ENCODE assay signal across 1 cellular context in the genomic region with DNA sequence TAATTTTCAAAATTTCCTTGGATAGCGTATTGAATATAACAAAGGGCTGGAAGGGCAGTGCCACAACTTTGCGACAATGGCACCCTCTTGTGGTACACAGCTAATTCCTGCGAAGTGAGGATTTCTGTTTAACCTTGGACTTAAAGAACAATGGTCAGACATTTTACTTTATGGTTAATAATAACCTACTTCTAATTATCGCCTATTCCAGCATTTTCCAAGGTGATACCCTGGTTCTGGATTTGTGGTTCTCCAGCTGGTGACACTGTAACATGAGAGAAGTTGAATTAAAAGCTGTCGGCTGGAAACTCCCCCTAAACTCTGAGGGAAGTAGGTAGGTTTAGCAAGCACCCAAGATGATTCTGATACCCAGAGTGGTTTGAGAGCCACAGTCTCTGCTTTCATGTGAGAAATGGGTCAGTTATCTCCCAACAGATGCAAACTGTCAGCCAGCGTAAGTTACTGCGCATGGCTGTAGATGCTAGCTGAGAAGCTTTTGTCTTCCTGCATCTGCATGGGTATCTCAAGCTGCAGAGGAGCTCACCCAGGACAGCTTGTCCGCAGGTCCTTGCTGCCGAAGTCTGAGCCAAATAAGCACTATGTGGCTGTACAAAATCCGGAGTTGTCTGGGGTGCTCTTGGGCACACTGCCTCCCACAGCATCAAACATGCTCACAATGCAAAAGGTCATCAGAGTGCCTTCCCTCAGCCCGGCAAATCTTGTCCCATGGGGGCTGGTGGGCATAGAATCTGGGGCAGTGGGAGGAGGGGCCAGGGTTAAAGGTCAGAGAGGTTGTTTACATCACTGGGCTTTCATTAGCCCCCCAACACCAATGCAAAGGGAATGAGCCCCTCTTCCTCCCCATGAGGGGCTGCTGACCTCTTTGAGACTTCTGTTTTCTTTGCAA.
TF ChIP-seq lines count a peak whose summit lies in the region.

No MANE protein-coding gene starts in this region.

TF ChIP-seq in GM12878, 131 proteins besides CTCF, POLR2A, EP300 and RAD21 (continues in another document):
- TF ChIP-seq CBX3 (IDR thresholded peaks at IDR 0.05; ENCODE audit: borderline replicate concordance, low read depth) (no peak), SUPT20H (IDR thresholded peaks at IDR 0.05; ENCODE audit: borderline replicate concordance, control insufficient read depth, low read depth, low read length) (no peak), SMAD5 (IDR thresholded peaks at IDR 0.05; ENCODE audit: low read depth) (no peak), ZSCAN29 (IDR thresholded peaks at IDR 0.05) (peak; percentile 24; the same call in 1 of the 2 replicates), RCOR1 (conservative IDR thresholded peaks at IDR 0.05; ENCODE audit: low read depth, low read length) (no peak), SIN3A (IDR thresholded peaks at IDR 0.05; ENCODE audit: low read depth, low read length) (no peak), SRF (IDR thresholded peaks at IDR 0.05; ENCODE audit: low read depth in 2 of 2, low read length in 2 of 2) (no peak), TCF12 (IDR thresholded peaks at IDR 0.05; ENCODE audit: low read depth, low read length) (peak; percentile 40; the same call in 1 of the 2 replicates), ZZZ3 (IDR thresholded peaks at IDR 0.05; ENCODE audit: control insufficient read depth, insufficient read length, low read depth) (no peak), NR2C1 (IDR thresholded peaks at IDR 0.05) (peak; percentile 69), RB1 (IDR thresholded peaks at IDR 0.05; ENCODE audit: borderline replicate concordance) (0 out of 2 replicates have a peak, but pooled peaks have one; percentile 13), MXI1 (IDR thresholded peaks at IDR 0.05; ENCODE audit: low read depth, low read length) (0 out of 2 replicates have a peak, but pooled peaks have one; percentile 27)
- TF ChIP-seq, protein P1, sequence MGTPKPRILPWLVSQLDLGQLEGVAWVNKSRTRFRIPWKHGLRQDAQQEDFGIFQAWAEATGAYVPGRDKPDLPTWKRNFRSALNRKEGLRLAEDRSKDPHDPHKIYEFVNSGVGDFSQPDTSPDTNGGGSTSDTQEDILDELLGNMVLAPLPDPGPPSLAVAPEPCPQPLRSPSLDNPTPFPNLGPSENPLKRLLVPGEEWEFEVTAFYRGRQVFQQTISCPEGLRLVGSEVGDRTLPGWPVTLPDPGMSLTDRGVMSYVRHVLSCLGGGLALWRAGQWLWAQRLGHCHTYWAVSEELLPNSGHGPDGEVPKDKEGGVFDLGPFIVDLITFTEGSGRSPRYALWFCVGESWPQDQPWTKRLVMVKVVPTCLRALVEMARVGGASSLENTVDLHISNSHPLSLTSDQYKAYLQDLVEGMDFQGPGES (IDR thresholded peaks at IDR 0.05) = no peak
- TF ChIP-seq, protein P2, sequence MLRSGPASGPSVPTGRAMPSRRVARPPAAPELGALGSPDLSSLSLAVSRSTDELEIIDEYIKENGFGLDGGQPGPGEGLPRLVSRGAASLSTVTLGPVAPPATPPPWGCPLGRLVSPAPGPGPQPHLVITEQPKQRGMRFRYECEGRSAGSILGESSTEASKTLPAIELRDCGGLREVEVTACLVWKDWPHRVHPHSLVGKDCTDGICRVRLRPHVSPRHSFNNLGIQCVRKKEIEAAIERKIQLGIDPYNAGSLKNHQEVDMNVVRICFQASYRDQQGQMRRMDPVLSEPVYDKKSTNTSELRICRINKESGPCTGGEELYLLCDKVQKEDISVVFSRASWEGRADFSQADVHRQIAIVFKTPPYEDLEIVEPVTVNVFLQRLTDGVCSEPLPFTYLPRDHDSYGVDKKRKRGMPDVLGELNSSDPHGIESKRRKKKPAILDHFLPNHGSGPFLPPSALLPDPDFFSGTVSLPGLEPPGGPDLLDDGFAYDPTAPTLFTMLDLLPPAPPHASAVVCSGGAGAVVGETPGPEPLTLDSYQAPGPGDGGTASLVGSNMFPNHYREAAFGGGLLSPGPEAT (IDR thresholded peaks at IDR 0.05; ENCODE audit: low read depth) = peak; percentile 83
- TF ChIP-seq, protein P3, sequence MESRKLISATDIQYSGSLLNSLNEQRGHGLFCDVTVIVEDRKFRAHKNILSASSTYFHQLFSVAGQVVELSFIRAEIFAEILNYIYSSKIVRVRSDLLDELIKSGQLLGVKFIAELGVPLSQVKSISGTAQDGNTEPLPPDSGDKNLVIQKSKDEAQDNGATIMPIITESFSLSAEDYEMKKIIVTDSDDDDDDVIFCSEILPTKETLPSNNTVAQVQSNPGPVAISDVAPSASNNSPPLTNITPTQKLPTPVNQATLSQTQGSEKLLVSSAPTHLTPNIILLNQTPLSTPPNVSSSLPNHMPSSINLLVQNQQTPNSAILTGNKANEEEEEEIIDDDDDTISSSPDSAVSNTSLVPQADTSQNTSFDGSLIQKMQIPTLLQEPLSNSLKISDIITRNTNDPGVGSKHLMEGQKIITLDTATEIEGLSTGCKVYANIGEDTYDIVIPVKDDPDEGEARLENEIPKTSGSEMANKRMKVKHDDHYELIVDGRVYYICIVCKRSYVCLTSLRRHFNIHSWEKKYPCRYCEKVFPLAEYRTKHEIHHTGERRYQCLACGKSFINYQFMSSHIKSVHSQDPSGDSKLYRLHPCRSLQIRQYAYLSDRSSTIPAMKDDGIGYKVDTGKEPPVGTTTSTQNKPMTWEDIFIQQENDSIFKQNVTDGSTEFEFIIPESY (IDR thresholded peaks at IDR 0.05) = 0 out of 2 replicates have a peak, but pooled peaks have one; percentile 4
- TF ChIP-seq, protein P4, sequence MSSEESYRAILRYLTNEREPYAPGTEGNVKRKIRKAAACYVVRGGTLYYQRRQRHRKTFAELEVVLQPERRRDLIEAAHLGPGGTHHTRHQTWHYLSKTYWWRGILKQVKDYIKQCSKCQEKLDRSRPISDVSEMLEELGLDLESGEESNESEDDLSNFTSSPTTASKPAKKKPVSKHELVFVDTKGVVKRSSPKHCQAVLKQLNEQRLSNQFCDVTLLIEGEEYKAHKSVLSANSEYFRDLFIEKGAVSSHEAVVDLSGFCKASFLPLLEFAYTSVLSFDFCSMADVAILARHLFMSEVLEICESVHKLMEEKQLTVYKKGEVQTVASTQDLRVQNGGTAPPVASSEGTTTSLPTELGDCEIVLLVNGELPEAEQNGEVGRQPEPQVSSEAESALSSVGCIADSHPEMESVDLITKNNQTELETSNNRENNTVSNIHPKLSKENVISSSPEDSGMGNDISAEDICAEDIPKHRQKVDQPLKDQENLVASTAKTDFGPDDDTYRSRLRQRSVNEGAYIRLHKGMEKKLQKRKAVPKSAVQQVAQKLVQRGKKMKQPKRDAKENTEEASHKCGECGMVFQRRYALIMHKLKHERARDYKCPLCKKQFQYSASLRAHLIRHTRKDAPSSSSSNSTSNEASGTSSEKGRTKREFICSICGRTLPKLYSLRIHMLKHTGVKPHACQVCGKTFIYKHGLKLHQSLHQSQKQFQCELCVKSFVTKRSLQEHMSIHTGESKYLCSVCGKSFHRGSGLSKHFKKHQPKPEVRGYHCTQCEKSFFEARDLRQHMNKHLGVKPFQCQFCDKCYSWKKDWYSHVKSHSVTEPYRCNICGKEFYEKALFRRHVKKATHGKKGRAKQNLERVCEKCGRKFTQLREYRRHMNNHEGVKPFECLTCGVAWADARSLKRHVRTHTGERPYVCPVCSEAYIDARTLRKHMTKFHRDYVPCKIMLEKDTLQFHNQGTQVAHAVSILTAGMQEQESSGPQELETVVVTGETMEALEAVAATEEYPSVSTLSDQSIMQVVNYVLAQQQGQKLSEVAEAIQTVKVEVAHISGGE (CRISPR knock-in tag; IDR thresholded peaks at IDR 0.05) = no peak
- TF ChIP-seq, protein P5, sequence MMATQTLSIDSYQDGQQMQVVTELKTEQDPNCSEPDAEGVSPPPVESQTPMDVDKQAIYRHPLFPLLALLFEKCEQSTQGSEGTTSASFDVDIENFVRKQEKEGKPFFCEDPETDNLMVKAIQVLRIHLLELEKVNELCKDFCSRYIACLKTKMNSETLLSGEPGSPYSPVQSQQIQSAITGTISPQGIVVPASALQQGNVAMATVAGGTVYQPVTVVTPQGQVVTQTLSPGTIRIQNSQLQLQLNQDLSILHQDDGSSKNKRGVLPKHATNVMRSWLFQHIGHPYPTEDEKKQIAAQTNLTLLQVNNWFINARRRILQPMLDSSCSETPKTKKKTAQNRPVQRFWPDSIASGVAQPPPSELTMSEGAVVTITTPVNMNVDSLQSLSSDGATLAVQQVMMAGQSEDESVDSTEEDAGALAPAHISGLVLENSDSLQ (IDR thresholded peaks at IDR 0.05) = peak; percentile 28; the same call in 1 of the 2 replicates
- TF ChIP-seq, protein P6, sequence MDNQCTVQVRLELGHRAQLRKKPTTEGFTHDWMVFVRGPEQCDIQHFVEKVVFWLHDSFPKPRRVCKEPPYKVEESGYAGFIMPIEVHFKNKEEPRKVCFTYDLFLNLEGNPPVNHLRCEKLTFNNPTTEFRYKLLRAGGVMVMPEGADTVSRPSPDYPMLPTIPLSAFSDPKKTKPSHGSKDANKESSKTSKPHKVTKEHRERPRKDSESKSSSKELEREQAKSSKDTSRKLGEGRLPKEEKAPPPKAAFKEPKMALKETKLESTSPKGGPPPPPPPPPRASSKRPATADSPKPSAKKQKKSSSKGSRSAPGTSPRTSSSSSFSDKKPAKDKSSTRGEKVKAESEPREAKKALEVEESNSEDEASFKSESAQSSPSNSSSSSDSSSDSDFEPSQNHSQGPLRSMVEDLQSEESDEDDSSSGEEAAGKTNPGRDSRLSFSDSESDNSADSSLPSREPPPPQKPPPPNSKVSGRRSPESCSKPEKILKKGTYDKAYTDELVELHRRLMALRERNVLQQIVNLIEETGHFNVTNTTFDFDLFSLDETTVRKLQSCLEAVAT (IDR thresholded peaks at IDR 0.05) = 0 out of 2 replicates have a peak, but pooled peaks have one; percentile 38
- TF ChIP-seq, protein P7, sequence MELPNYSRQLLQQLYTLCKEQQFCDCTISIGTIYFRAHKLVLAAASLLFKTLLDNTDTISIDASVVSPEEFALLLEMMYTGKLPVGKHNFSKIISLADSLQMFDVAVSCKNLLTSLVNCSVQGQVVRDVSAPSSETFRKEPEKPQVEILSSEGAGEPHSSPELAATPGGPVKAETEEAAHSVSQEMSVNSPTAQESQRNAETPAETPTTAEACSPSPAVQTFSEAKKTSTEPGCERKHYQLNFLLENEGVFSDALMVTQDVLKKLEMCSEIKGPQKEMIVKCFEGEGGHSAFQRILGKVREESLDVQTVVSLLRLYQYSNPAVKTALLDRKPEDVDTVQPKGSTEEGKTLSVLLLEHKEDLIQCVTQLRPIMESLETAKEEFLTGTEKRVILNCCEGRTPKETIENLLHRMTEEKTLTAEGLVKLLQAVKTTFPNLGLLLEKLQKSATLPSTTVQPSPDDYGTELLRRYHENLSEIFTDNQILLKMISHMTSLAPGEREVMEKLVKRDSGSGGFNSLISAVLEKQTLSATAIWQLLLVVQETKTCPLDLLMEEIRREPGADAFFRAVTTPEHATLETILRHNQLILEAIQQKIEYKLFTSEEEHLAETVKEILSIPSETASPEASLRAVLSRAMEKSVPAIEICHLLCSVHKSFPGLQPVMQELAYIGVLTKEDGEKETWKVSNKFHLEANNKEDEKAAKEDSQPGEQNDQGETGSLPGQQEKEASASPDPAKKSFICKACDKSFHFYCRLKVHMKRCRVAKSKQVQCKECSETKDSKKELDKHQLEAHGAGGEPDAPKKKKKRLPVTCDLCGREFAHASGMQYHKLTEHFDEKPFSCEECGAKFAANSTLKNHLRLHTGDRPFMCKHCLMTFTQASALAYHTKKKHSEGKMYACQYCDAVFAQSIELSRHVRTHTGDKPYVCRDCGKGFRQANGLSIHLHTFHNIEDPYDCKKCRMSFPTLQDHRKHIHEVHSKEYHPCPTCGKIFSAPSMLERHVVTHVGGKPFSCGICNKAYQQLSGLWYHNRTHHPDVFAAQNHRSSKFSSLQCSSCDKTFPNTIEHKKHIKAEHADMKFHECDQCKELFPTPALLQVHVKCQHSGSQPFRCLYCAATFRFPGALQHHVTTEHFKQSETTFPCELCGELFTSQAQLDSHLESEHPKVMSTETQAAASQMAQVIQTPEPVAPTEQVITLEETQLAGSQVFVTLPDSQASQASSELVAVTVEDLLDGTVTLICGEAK (IDR thresholded peaks at IDR 0.05; ENCODE audit: borderline replicate concordance) = no peak
- TF ChIP-seq, protein P8, sequence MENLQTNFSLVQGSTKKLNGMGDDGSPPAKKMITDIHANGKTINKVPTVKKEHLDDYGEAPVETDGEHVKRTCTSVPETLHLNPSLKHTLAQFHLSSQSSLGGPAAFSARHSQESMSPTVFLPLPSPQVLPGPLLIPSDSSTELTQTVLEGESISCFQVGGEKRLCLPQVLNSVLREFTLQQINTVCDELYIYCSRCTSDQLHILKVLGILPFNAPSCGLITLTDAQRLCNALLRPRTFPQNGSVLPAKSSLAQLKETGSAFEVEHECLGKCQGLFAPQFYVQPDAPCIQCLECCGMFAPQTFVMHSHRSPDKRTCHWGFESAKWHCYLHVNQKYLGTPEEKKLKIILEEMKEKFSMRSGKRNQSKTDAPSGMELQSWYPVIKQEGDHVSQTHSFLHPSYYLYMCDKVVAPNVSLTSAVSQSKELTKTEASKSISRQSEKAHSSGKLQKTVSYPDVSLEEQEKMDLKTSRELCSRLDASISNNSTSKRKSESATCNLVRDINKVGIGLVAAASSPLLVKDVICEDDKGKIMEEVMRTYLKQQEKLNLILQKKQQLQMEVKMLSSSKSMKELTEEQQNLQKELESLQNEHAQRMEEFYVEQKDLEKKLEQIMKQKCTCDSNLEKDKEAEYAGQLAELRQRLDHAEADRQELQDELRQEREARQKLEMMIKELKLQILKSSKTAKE (IDR thresholded peaks at IDR 0.05; ENCODE audit: low read depth, poor library complexity, severe bottlenecking) = peak; percentile 53
- TF ChIP-seq, protein P9, sequence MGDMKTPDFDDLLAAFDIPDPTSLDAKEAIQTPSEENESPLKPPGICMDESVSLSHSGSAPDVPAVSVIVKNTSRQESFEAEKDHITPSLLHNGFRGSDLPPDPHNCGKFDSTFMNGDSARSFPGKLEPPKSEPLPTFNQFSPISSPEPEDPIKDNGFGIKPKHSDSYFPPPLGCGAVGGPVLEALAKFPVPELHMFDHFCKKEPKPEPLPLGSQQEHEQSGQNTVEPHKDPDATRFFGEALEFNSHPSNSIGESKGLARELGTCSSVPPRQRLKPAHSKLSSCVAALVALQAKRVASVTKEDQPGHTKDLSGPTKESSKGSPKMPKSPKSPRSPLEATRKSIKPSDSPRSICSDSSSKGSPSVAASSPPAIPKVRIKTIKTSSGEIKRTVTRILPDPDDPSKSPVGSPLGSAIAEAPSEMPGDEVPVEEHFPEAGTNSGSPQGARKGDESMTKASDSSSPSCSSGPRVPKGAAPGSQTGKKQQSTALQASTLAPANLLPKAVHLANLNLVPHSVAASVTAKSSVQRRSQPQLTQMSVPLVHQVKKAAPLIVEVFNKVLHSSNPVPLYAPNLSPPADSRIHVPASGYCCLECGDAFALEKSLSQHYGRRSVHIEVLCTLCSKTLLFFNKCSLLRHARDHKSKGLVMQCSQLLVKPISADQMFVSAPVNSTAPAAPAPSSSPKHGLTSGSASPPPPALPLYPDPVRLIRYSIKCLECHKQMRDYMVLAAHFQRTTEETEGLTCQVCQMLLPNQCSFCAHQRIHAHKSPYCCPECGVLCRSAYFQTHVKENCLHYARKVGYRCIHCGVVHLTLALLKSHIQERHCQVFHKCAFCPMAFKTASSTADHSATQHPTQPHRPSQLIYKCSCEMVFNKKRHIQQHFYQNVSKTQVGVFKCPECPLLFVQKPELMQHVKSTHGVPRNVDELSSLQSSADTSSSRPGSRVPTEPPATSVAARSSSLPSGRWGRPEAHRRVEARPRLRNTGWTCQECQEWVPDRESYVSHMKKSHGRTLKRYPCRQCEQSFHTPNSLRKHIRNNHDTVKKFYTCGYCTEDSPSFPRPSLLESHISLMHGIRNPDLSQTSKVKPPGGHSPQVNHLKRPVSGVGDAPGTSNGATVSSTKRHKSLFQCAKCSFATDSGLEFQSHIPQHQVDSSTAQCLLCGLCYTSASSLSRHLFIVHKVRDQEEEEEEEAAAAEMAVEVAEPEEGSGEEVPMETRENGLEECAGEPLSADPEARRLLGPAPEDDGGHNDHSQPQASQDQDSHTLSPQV (IDR thresholded peaks at IDR 0.05) = 0 out of 2 replicates have a peak, but pooled peaks have one; percentile 3
